8 cellular contexts compared by ENCODE assay signal in the genomic region with DNA sequence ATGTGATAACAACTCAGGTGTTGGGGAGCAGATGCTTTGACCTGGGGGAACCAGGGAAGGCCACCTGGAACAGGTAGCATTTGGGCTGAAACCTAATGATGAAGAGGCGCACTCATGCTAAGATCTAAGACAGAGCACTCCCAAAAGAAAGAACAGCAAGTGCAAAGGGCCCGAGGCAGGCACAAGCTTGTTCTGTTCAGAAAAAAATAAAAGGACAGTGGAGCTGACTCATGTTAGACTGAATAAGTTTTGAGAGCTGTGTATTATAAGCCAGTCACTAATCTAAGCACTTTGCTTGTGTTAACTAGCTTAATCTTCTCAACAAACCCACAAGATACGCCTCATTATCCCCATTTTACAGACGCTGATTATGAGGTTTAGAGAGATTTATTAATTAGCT.
"Had no signal": no experiment of that assay in that cellular context is flagged by ENCODE, and none has a peak within 500 bp of the region (broad histone marks: within the 10 kb centered on the region; RNA-seq: fewer than 3 reads in every experiment).

No MANE protein-coding gene starts in this region.

- H3K9me3 ChIP-seq: HAP-1 had no signal

- H3K4me1 ChIP-seq: HAP-1 had no signal

- ATAC-seq: HCT116 had no signal

- H3K36me3 ChIP-seq: HAP-1 had no signal

- H3K9ac ChIP-seq: GM23248 had no signal

- H3K4me3 ChIP-seq: GM23248, HAP-1 had no signal

- H3K27ac ChIP-seq: GM23248, HL-60 had no signal

- H2AFZ ChIP-seq: GM23248 had no signal

- DNase-seq: GM23248, GOT3, H7, IMR-90, KBM-7 had no signal
